ENCODE assay signal across 8 cellular contexts in genomic region chr11:47269002-47269828, GRCh38. TPM values are rescaled to one million over a fixed set of nuclear protein-coding genes. Genes with fewer than 3 reads are reported as not detected.
DNase-seq lines count a peak whose midpoint lies in the region; ATAC-seq and TF ChIP-seq lines count a peak whose summit lies in the region.

No MANE protein-coding gene starts in this region.

- H3K36me3 ChIP-seq in PC-9 (ENCODE audit: low read depth) (0 out of 2 replicates have a peak, but pooled peaks cover 2% of the 10 kb centered on the region), esophagus (ENCODE audit: control insufficient read depth in 2 of 2, insufficient read depth in 2 of 2, low read length in 1 of 2) (peaks cover 0 to under 1% of the 10 kb centered on the region in 2 donors), muscle layer of colon (ENCODE audit: insufficient read depth, low read length) (no peaks in the 10 kb centered on the region)

- no peak overlapping the region for H3K9ac ChIP-seq in muscle layer of colon (ENCODE audit: low read length)

- peaks cover 39% of the 10 kb centered on the region for H3K79me2 ChIP-seq in PC-9 (ENCODE audit: low read depth)

- H3K9me2 ChIP-seq in PC-9 (ENCODE audit: insufficient read depth): no peaks in the 10 kb centered on the region

- POLR2A ChIA-PET in PC-9 (lab: Charles Lee; ENCODE audit: unreplicated experiment): no interaction called here

- intact Hi-C loops in PC-9 (cut with micrococcal nuclease; ENCODE audit: unreplicated experiment): loop anchor here (1.0 to 5.0 kb wide), 4 partner anchors 10 to 653 kb away; partner anchors contain the start of gene DDB2

- H3K4me3 Mint-ChIP-seq in activated T-cell treated with anti-CD3 and anti-CD28 coated beads, Interleukin-2, amount 50 U/mL, for 4 hours: peak overlapping the region; percentile 88

- BruUV-seq in PC-9 (replicated peaks; lab: Mats Ljungman, UMichigan): no TSS peak

- H3K27me3 ChIP-seq in PC-9 (ENCODE audit: insufficient read depth, low read depth): no peaks in the 10 kb centered on the region
- no peaks in the 10 kb centered on the region for H3K27me3 ChIP-seq in esophagus (ENCODE audit: control insufficient read depth in 1 of 2, insufficient read depth in 2 of 2, low read length in 2 of 2)
- H3K27me3 ChIP-seq in muscle layer of colon (ENCODE audit: control insufficient read depth in 1 of 2, insufficient read depth in 2 of 2, low read length in 2 of 2): no peaks in the 10 kb centered on the region

- peaks cover 37% of the 10 kb centered on the region for H4K20me1 ChIP-seq in PC-9 (ENCODE audit: insufficient read depth)

- peak; percentile 45; the same call in 1 of the 2 replicates for TF ChIP-seq EP300 in Ishikawa (IDR thresholded peaks at IDR 0.05; ENCODE audit: borderline replicate concordance)

- peak overlapping the region; percentile 69 for H3K27ac ChIP-seq in PC-9
- H3K27ac ChIP-seq in esophagus (ENCODE audit: low read depth in 2 of 2, low read length in 1 of 2): peak overlapping the region; percentile 90 to 93
- peak overlapping the region; percentile 100 for H3K27ac ChIP-seq in muscle layer of colon (ENCODE audit: low read depth, low read length)

- ATAC-seq in GM21717 (IDR thresholded peaks at IDR 0.05; ENCODE audit: unreplicated experiment): peak; percentile 39
- peak; percentile 57 to 66 for ATAC-seq in activated T-cell treated with anti-CD3 and anti-CD28 coated beads, Interleukin-2, amount 50 U/mL, for 4 hours

- H3K4me3 ChIP-seq in PC-9: peak overlapping the region; percentile 72
- peak overlapping the region; percentile 80 to 82 for H3K4me3 ChIP-seq in esophagus (ENCODE audit: low read depth in 1 of 2, low read length in 2 of 2)
- H3K4me3 ChIP-seq in muscle layer of colon (ENCODE audit: low read depth in 1 of 2, low read length in 2 of 2): peak overlapping the region; percentile 70 to 78

- no peaks in the 10 kb centered on the region for H3K9me3 Mint-ChIP-seq in activated T-cell treated with anti-CD3 and anti-CD28 coated beads, Interleukin-2, amount 50 U/mL, for 4 hours

- DNase-seq in DMS114 treated with DMSO at 0.1 percent for 48 hours (lab: John Stamatoyannopoulos, UW; ENCODE audit: unreplicated experiment) (peak; percentile 47), PC-9 (peak; percentile 83 to 89)
- peak; percentile 80 for DNase-seq in activated T-cell treated with anti-CD3 and anti-CD28 coated beads, Interleukin-2, amount 50 U/mL, for 4 hours
- DNase-seq in stimulated activated CD8-positive, alpha-beta memory T cell treated with anti-CD3 and anti-CD28 coated beads, Interleukin-7, amount 100 ng/mL, for 1 hour (ENCODE audit: low read depth in 2 of 2): peak; percentile 58 to 61

- peaks cover 5% of the 10 kb centered on the region for H3K36me3 Mint-ChIP-seq in activated T-cell treated with anti-CD3 and anti-CD28 coated beads, Interleukin-2, amount 50 U/mL, for 4 hours (ENCODE audit: insufficient read depth)

- no peak for TF ChIP-seq RAD21 in Ishikawa (IDR thresholded peaks at IDR 0.05; ENCODE audit: low read depth)

- H3K27me3 Mint-ChIP-seq in activated T-cell treated with anti-CD3 and anti-CD28 coated beads, Interleukin-2, amount 50 U/mL, for 4 hours (ENCODE audit: low read depth): no peaks in the 10 kb centered on the region

- H3K4me1 ChIP-seq in PC-9 (replicated peaks; ENCODE audit: insufficient read depth) (peaks cover 50% of the 10 kb centered on the region), esophagus (ENCODE audit: control insufficient read depth in 2 of 2, insufficient read depth in 2 of 2, low read length in 1 of 2) (peaks cover 0 to 10% of the 10 kb centered on the region in 2 donors), muscle layer of colon (ENCODE audit: insufficient read depth, low read length) (peaks cover 34% of the 10 kb centered on the region)

- CTCF ChIA-PET in PC-9 (lab: Charles Lee): no interaction called here

- peaks cover 38% of the 10 kb centered on the region for H3F3A ChIP-seq in PC-9 (ENCODE audit: insufficient read depth, low read depth)

- H3K4me2 ChIP-seq in PC-9: peak overlapping the region; percentile 96

- 1% methylated on average over 49 to 52 of the region's 52 CpGs for WGBS in esophagus, 2 donors

- H2AFZ ChIP-seq in PC-9: peak overlapping the region; percentile 81

- H3K9me3 ChIP-seq in PC-9 (ENCODE audit: insufficient read depth, low read depth): no peaks in the 10 kb centered on the region
- H3K9me3 ChIP-seq in esophagus (ENCODE audit: control insufficient read depth in 2 of 2, insufficient read depth in 1 of 2, low read depth in 1 of 2, low read length in 1 of 2): no peaks in the 10 kb centered on the region
- H3K9me3 ChIP-seq in muscle layer of colon (ENCODE audit: low read length): no peaks in the 10 kb centered on the region

- H3K4me1 Mint-ChIP-seq in activated T-cell treated with anti-CD3 and anti-CD28 coated beads, Interleukin-2, amount 50 U/mL, for 4 hours (ENCODE audit: low read depth): peaks cover 56% of the 10 kb centered on the region

- peak; percentile 46 for TF ChIP-seq CTCF in PC-9 (conservative IDR thresholded peaks at IDR 0.05)

TF ChIP-seq in Ishikawa, 13 proteins besides CTCF, POLR2A, EP300 and RAD21:
- TF ChIP-seq EGR1 (IDR thresholded peaks at IDR 0.05): no peak; the same call in 1 of the 2 replicates
- TF ChIP-seq TCF12 (IDR thresholded peaks at IDR 0.05; ENCODE audit: low read depth): peak; percentile 14; the same call in 1 of the 2 replicates
- no peak for TF ChIP-seq CREB1 (IDR thresholded peaks at IDR 0.05; ENCODE audit: low read depth)
- TF ChIP-seq CEBPB (IDR thresholded peaks at IDR 0.05): no peak
- TF ChIP-seq ZBTB7A (IDR thresholded peaks at IDR 0.05; ENCODE audit: low read depth): 0 out of 2 replicates have a peak, but pooled peaks have one; percentile 48
- TF ChIP-seq MAX (IDR thresholded peaks at IDR 0.05): peak; percentile 97
- TF ChIP-seq FOXM1 (IDR thresholded peaks at IDR 0.05; ENCODE audit: borderline replicate concordance, low read depth): no peak
- peak; percentile 24; the same call in 1 of the 2 replicates for TF ChIP-seq TAF1 (IDR thresholded peaks at IDR 0.05; ENCODE audit: low read depth)
- peak; percentile 33; the same call in 1 of the 2 replicates for TF ChIP-seq YY1 (IDR thresholded peaks at IDR 0.05; ENCODE audit: low read depth)

RNA-seq across cellular contexts. Expression of gene MADD, which starts 0.7 kb away (rescaled TPM):
- 61.1 and 65.9 TPM in 2 replicates for total RNA-seq in PC-9 (2021)
- total RNA-seq in activated T-cell treated with anti-CD3 and anti-CD28 coated beads, Interleukin-2, amount 50 U/mL, for 4 hours: 10 to 100 TPM; 51.2 to 55.6 (median 54.5) TPM
- polyA plus RNA-seq in esophagus: 10 to 100 TPM in 1 of 2 donors, 1 to 10 TPM in 1; 8.2 to 11.0 TPM

RNA-seq across cellular contexts. Expression of gene NR1H3, which starts 11.4 kb away (rescaled TPM):
- 71.5 and 90.4 TPM in 2 replicates for total RNA-seq in PC-9 (2021)
- total RNA-seq in activated T-cell treated with anti-CD3 and anti-CD28 coated beads, Interleukin-2, amount 50 U/mL, for 4 hours: 10 to 100 TPM in 2 of 3 donors, 1 to 10 TPM in 1; 8.5 to 10.3 (median 10.0) TPM
- 10 to 100 TPM; 10.9 to 12.0 TPM for polyA plus RNA-seq in esophagus

RNA-seq across cellular contexts. Expression of gene ACP2, which starts 20.6 kb away (rescaled TPM):
- 20.4 and 24.1 TPM in 2 replicates for total RNA-seq in PC-9 (2021)
- 10 to 100 TPM; 23.5 to 29.3 (median 28.7) TPM for total RNA-seq in activated T-cell treated with anti-CD3 and anti-CD28 coated beads, Interleukin-2, amount 50 U/mL, for 4 hours
- polyA plus RNA-seq in esophagus: 10 to 100 TPM; 10.7 to 14.4 TPM

RNA-seq across cellular contexts. Expression of gene DDB2, which starts 54.4 kb away (rescaled TPM):
- total RNA-seq in PC-9 (2021): 72.3 and 85.2 TPM in 2 replicates
- 10 to 100 TPM; 76.4 to 95.0 (median 90.2) TPM for total RNA-seq in activated T-cell treated with anti-CD3 and anti-CD28 coated beads, Interleukin-2, amount 50 U/mL, for 4 hours
- polyA plus RNA-seq in esophagus: 10 to 100 TPM; 41.9 to 54.3 TPM

Comparison
In these comparisons a context has a peak if more than half of its experiments do, and no peak if none do; other contexts are left out.
1. Peak in every context shown above with its lines: DNase-seq, ATAC-seq, H3K4me3 ChIP-seq and H3K27ac ChIP-seq.